ENCODE assay signal across 15 cellular contexts in genomic region chr5:95191330-95191729, GRCh38.
DNase-seq lines count a peak whose midpoint lies in the region; ATAC-seq, FAIRE-seq and TF ChIP-seq lines count a peak whose summit lies in the region.
"Had no signal": no experiment of that assay in that cellular context is flagged by ENCODE, and none has a peak within 500 bp of the region (broad histone marks: within the 10 kb centered on the region; RNA-seq: fewer than 3 reads in every experiment).

No MANE protein-coding gene starts in this region.

- H3K36me3 ChIP-seq in tibial artery: no peaks in the 10 kb centered on the region
- H3K36me3 ChIP-seq: vagina had no signal

- H3K4me1 Mint-ChIP-seq in activated T-helper 17 cell treated with anti-CD3 and anti-CD28 coated beads, Interleukin-2, amount 50 U/mL, for 72 hours: no peaks in the 10 kb centered on the region
- H3K4me1 Mint-ChIP-seq: activated naive CD8-positive, alpha-beta T cell treated with anti-CD3 and anti-CD28 coated beads, Interleukin-2, amount 10 ng/mL, durations not matched to agents 7 days and 5 days; CD4-positive, alpha-beta memory T cell; neural crest cell had no signal

- H3K36me3 Mint-ChIP-seq in activated T-helper 17 cell treated with anti-CD3 and anti-CD28 coated beads, Interleukin-2, amount 50 U/mL, for 72 hours (ENCODE audit: low read depth): no peaks in the 10 kb centered on the region
- H3K36me3 Mint-ChIP-seq: activated naive CD8-positive, alpha-beta T cell treated with anti-CD3 and anti-CD28 coated beads, Interleukin-2, amount 10 ng/mL, durations not matched to agents 7 days and 5 days; CD4-positive, alpha-beta memory T cell had no signal

- intact Hi-C loops in tibial artery (cut with DNase I; ENCODE audit: low total_unique reads): no loop called here

- peaks cover 4% of the 10 kb centered on the region for H3K27me3 Mint-ChIP-seq in activated T-helper 17 cell treated with anti-CD3 and anti-CD28 coated beads, Interleukin-2, amount 50 U/mL, for 72 hours
- H3K27me3 Mint-ChIP-seq: activated naive CD8-positive, alpha-beta T cell treated with anti-CD3 and anti-CD28 coated beads, Interleukin-2, amount 10 ng/mL, durations not matched to agents 7 days and 5 days had no signal

- ATAC-seq in GM18907 (IDR thresholded peaks at IDR 0.05; ENCODE audit: unreplicated experiment): peak; percentile 93
- ATAC-seq in GM21515 (IDR thresholded peaks at IDR 0.05; ENCODE audit: unreplicated experiment): peak; percentile 74
- peak; percentile 81 for ATAC-seq in HG03045 (IDR thresholded peaks at IDR 0.05; ENCODE audit: unreplicated experiment)
- ATAC-seq in activated T-helper 17 cell treated with anti-CD3 and anti-CD28 coated beads, Interleukin-2, amount 50 U/mL, for 72 hours (replicated peaks): peak; percentile 79
- ATAC-seq: left lobe of liver had no signal

- no peak for FAIRE-seq in HTR-8/SVneo (lab: Jason Lieb, UNC)

- no peaks in the 10 kb centered on the region for H3K9me3 ChIP-seq in tibial artery
- H3K9me3 ChIP-seq: vagina had no signal

- TF ChIP-seq CTCF in tibial artery (IDR thresholded peaks at IDR 0.05): no peak

- no peak overlapping the region for H3K27ac ChIP-seq in tibial artery
- H3K27ac ChIP-seq: vagina had no signal

- no peak overlapping the region for H3K4me3 Mint-ChIP-seq in activated T-helper 17 cell treated with anti-CD3 and anti-CD28 coated beads, Interleukin-2, amount 50 U/mL, for 72 hours
- H3K4me3 Mint-ChIP-seq: activated naive CD8-positive, alpha-beta T cell treated with anti-CD3 and anti-CD28 coated beads, Interleukin-2, amount 10 ng/mL, durations not matched to agents 7 days and 5 days; CD4-positive, alpha-beta memory T cell; neural crest cell had no signal

- H3K9me3 Mint-ChIP-seq in activated T-helper 17 cell treated with anti-CD3 and anti-CD28 coated beads, Interleukin-2, amount 50 U/mL, for 72 hours: no peaks in the 10 kb centered on the region
- H3K9me3 Mint-ChIP-seq: activated naive CD8-positive, alpha-beta T cell treated with anti-CD3 and anti-CD28 coated beads, Interleukin-2, amount 10 ng/mL, durations not matched to agents 7 days and 5 days had no signal

- no peaks in the 10 kb centered on the region for H3K27me3 ChIP-seq in tibial artery
- H3K27me3 ChIP-seq: vagina had no signal

- H3K4me3 ChIP-seq in tibial artery: no peak overlapping the region
- H3K4me3 ChIP-seq: vagina had no signal

- H3K4me1 ChIP-seq in tibial artery: no peaks in the 10 kb centered on the region
- H3K4me1 ChIP-seq: vagina had no signal

- H3K27ac Mint-ChIP-seq in activated T-helper 17 cell treated with anti-CD3 and anti-CD28 coated beads, Interleukin-2, amount 50 U/mL, for 72 hours: no peak overlapping the region
- H3K27ac Mint-ChIP-seq: activated naive CD8-positive, alpha-beta T cell treated with anti-CD3 and anti-CD28 coated beads, Interleukin-2, amount 10 ng/mL, durations not matched to agents 7 days and 5 days; CD4-positive, alpha-beta memory T cell had no signal

- DNase-seq in effector CD8-positive, alpha-beta T cell (lab: John Stamatoyannopoulos, UW): no peak
- DNase-seq in tibial artery: no peak
- DNase-seq in HTR-8/SVneo (ENCODE audit: insufficient read length, low spot score): no peak
- DNase-seq: activated CD4-positive, alpha-beta T cell treated with anti-CD3 and anti-CD28 coated beads, Interleukin-2, amount 50 U/mL, for 1 hour; activated naive CD8-positive, alpha-beta T cell treated with anti-CD3 and anti-CD28 coated beads, Interleukin-2, amount 10 ng/mL, durations not matched to agents 7 days and 5 days; CD4-positive, alpha-beta memory T cell; NCI-H1048; NCI-H524 treated with DMSO at 0.1 percent for 48 hours had no signal
